ENCODE assay signal across 1 cellular context in the genomic region with DNA sequence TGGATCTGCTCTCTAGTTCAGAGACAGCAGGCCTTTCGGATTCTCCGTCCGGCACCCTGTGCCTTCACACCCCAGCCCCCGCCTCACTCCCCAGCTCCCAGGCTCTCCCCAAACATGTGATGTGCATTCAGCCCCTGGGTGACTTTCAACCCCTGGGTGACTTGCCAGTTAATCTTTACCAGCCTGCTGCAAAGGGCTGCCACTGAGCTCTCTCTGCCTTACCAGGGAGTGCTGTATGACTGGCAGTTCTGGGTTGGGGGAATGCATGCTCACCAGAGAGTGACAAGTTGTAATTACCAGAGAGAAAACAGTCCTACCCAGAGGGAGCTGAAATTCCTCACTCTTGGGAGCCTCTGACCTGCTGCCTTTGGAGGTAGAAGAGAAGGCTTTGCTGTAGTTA.
TF ChIP-seq lines count a peak whose summit lies in the region.

No MANE protein-coding gene starts in this region.

TF ChIP-seq in IMR-90, 13 proteins besides CTCF, POLR2A, EP300 and RAD21 (continued from another document):
- TF ChIP-seq SMC3 (IDR thresholded peaks at IDR 0.05; ENCODE audit: low read depth, low read length) (no peak), BHLHE40 (IDR thresholded peaks at IDR 0.05; ENCODE audit: low read depth, low read length) (no peak), RFX5 (IDR thresholded peaks at IDR 0.05; ENCODE audit: low read depth, low read length) (no peak), CHD1 (IDR thresholded peaks at IDR 0.05; ENCODE audit: low read depth, low read length) (no peak), MAZ (IDR thresholded peaks at IDR 0.05; ENCODE audit: borderline replicate concordance, low read depth, low read length) (no peak), FOS (IDR thresholded peaks at IDR 0.05; ENCODE audit: low read depth, low read length) (no peak), MXI1 (IDR thresholded peaks at IDR 0.05; ENCODE audit: borderline replicate concordance, low read depth, low read length) (no peak), MAFK (IDR thresholded peaks at IDR 0.05; ENCODE audit: low read depth, low read length) (no peak)
